In the genomic region with DNA sequence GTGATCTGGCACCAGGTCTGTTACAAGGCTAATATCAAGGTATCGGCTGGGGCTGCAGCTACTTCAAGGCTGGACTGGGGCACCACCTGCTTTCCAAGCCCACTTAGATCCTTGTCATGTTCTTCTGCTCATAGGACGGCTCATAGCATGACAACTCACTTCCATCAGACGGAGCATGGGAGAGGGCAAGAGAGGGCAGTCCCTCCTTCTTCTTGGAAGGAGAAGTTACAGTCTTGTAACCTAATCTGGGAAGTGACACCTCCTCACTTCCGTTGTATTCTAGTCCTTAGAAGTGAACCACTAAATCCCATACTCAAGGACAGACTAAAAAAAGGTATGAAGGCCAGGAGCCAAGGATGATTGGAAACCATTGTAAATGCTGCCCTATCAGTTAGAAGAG, we compare ENCODE assay signal across 26 cellular contexts.
"Had no signal": no experiment of that assay in that cellular context is flagged by ENCODE, and none has a peak within 500 bp of the region (broad histone marks: within the 10 kb centered on the region; RNA-seq: fewer than 3 reads in every experiment).

No MANE protein-coding gene starts in this region.

- DNase-seq: activated CD4-positive, alpha-beta T cell treated with anti-CD3 and anti-CD28 coated beads for 36 hours; activated CD4-positive, alpha-beta T cell treated with anti-CD3 and anti-CD28 coated beads, Interleukin-2, amount 50 U/mL, for 1 hour; activated CD8-positive, alpha-beta memory T cell treated with anti-CD3 and anti-CD28 coated beads, Interleukin-2, amount 50 U/mL, for 4 hours; activated CD8-positive, alpha-beta T cell treated with anti-CD3 and anti-CD28 coated beads for 36 hours; activated T-cell treated with anti-CD3 and anti-CD28 coated beads, Interleukin-2, amount 50 U/mL, for 72 hours; aorta; caudate nucleus; MG63; NCI-H1092; NCI-H1417 treated with DMSO at 0.1 percent for 48 hours; NCI-H1694; NCI-H2029; NCI-H2107; NCI-H2171 treated with DMSO at 0.1 percent for 48 hours; NCI-H226; NCI-H526; NCI-H82; Peyer's patch; Right ventricle myocardium superior; SJCRH30; SK-N-SH; T-helper 1 cell; WERI-Rb-1 had no signal

- H3K36me3 ChIP-seq: breast epithelium, MG63, Peyer's patch, SJCRH30, WERI-Rb-1 had no signal

- H3K27ac Mint-ChIP-seq: activated CD4-positive, alpha-beta T cell treated with anti-CD3 and anti-CD28 coated beads for 36 hours; activated CD8-positive, alpha-beta T cell treated with anti-CD3 and anti-CD28 coated beads for 36 hours; activated naive CD4-positive, alpha-beta T cell treated with anti-CD3 and anti-CD28 coated beads, Interleukin-2, amount 50 U/mL, for 24 hours; activated T-cell treated with anti-CD3 and anti-CD28 coated beads, Interleukin-2, amount 50 U/mL, for 72 hours had no signal

- ATAC-seq: activated CD4-positive, alpha-beta T cell treated with anti-CD3 and anti-CD28 coated beads for 36 hours; activated CD8-positive, alpha-beta T cell treated with anti-CD3 and anti-CD28 coated beads for 36 hours; activated T-cell treated with anti-CD3 and anti-CD28 coated beads, Interleukin-2, amount 50 U/mL, for 72 hours had no signal

- H3K9ac ChIP-seq: SK-N-SH had no signal

- H3K4me1 ChIP-seq: breast epithelium, Peyer's patch, SJCRH30 had no signal

- H3K4me2 ChIP-seq: SK-N-SH had no signal

- H3K36me3 Mint-ChIP-seq: activated naive CD4-positive, alpha-beta T cell treated with anti-CD3 and anti-CD28 coated beads, Interleukin-2, amount 50 U/mL, for 24 hours had no signal

- H3K27me3 ChIP-seq: breast epithelium, Peyer's patch, SJCRH30 had no signal

- H3K9me3 Mint-ChIP-seq: activated CD8-positive, alpha-beta T cell treated with anti-CD3 and anti-CD28 coated beads for 36 hours; activated naive CD4-positive, alpha-beta T cell treated with anti-CD3 and anti-CD28 coated beads, Interleukin-2, amount 50 U/mL, for 24 hours; activated T-cell treated with anti-CD3 and anti-CD28 coated beads, Interleukin-2, amount 50 U/mL, for 72 hours had no signal

- H3K27ac ChIP-seq: breast epithelium, Peyer's patch, RWPE1, SJCRH30, WERI-Rb-1 had no signal

- H3K4me3 Mint-ChIP-seq: activated CD4-positive, alpha-beta T cell treated with anti-CD3 and anti-CD28 coated beads for 36 hours; activated CD8-positive, alpha-beta T cell treated with anti-CD3 and anti-CD28 coated beads for 36 hours; activated naive CD4-positive, alpha-beta T cell treated with anti-CD3 and anti-CD28 coated beads, Interleukin-2, amount 50 U/mL, for 24 hours; activated T-cell treated with anti-CD3 and anti-CD28 coated beads, Interleukin-2, amount 50 U/mL, for 72 hours had no signal

- H3K4me3 ChIP-seq: breast epithelium, MG63, Peyer's patch, SJCRH30 had no signal

- H3K9me3 ChIP-seq: breast epithelium, MG63, Peyer's patch, SJCRH30, SK-N-SH had no signal
